Comparison of ENCODE assay signal across 38 cellular contexts in genomic region chr6:38679668-38680067, GRCh38. TPM values are rescaled to one million over a fixed set of nuclear protein-coding genes. Genes with fewer than 3 reads are reported as not detected.
"Had no signal": no experiment of that assay in that cellular context is flagged by ENCODE, and none has a peak within 500 bp of the region (broad histone marks: within the 10 kb centered on the region; RNA-seq: fewer than 3 reads in every experiment).

No MANE protein-coding gene starts in this region.

- DNase-seq: Karpas-422, Kasumi-1, MG63, MM.1S, MV-4-11, NCI-H1048, NCI-H1092, NCI-H1092 treated with DMSO at 0.1 percent for 48 hours, NCI-H1105, NCI-H1105 treated with DMSO at 0.1 percent for 48 hours, NCI-H1417, NCI-H1417 treated with DMSO at 0.1 percent for 48 hours, NCI-H1436, NCI-H1436 treated with DMSO at 0.1 percent for 48 hours, NCI-H146, NCI-H1694, NCI-H1694 treated with DMSO at 0.1 percent for 48 hours, NCI-H187, NCI-H187 treated with DMSO at 0.1 percent for 48 hours, NCI-H1930, NCI-H2029, NCI-H2029 treated with DMSO at 0.1 percent for 48 hours, NCI-H2081, NCI-H2081 treated with DMSO at 0.1 percent for 48 hours, NCI-H2107, NCI-H2171, NCI-H2171 treated with DMSO at 0.1 percent for 48 hours, NCI-H2227 treated with DMSO at 0.1 percent for 48 hours, NCI-H226, NCI-H345, NCI-H446, NCI-H446 treated with DMSO at 0.1 percent for 48 hours, NCI-H510A, NCI-H510A treated with DMSO at 0.1 percent for 48 hours had no signal

- H3K27me3 ChIP-seq: MG63 had no signal

- H3K9me3 ChIP-seq: MG63 had no signal

- H3K4me3 ChIP-seq: MG63 had no signal

RNA-seq across cellular contexts. Expression of gene DNAH8, which starts 35.4 kb away (rescaled TPM):
- total RNA-seq: LHCN-M2, M059J, MCF 10A, NCI-H460 had no signal
